ENCODE assay signal across 8 cellular contexts in the genomic region with DNA sequence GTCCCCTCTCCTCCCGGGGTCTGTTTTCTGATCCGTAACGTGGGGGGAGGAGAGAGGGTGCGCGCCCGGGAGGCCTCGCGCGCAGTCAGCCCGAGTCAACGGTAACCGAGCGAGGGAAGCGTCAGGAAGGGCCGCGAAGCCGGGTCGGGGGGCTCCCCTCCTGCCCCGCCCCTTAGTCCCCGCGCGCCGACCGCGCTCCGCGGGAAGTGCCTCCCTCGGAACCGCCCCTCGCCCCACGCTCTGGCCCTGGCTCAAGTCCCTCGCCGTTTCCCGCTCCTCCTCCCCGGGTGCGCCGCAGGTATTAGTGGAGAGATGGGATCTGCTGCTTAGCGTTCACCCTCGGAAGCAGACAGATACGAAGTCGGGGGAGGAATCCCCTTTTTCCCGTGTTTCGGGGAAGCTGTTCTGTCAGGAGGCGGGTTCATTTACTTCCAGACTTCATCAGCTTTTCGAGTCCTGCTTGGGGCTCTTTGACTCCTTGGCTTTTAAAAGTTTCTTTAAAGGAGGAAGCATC. TPM values are rescaled to one million over a fixed set of nuclear protein-coding genes. Genes with fewer than 3 reads are reported as not detected.
A peak's percentile ranks its signal among the peaks of the same experiment; 100 is the strongest.
DNase-seq lines count a peak whose midpoint lies in the region; ATAC-seq and TF ChIP-seq lines count a peak whose summit lies in the region.

No MANE protein-coding gene starts in this region.

- no peak for TF ChIP-seq CTCF in MCF 10A (IDR thresholded peaks at IDR 0.05; ENCODE audit: unreplicated experiment)

- H3K4me3 Mint-ChIP-seq in T-helper 17 cell (peak overlapping the region; percentile 98), MCF 10A (ENCODE audit: unreplicated experiment) (peak overlapping the region; percentile 95)

- CTCF ChIA-PET in MCF 10A (lab: Yijun Ruan, JAX), result interaction anchor here (0.6 to 3.1 kb wide), 3 partner anchors 32 to 610 kb away, joined by 3 to 20 read pairs (median 10); a partner anchor contains a TSS

- no peaks in the 10 kb centered on the region for H3K9me3 Mint-ChIP-seq in MCF 10A (ENCODE audit: unreplicated experiment)

- POLR2A ChIA-PET in MCF 10A (lab: Yijun Ruan, JAX), result interaction anchor here (0.6 to 3.6 kb wide), 14 partner anchors 11 to 1352 kb away, joined by 3 to 45 read pairs (median 6); a partner anchor contains a TSS

- H3K27ac Mint-ChIP-seq in T-helper 17 cell (peak overlapping the region; percentile 83), MCF 10A (ENCODE audit: low read depth, unreplicated experiment) (peak overlapping the region; percentile 99)

- H3K27me3 Mint-ChIP-seq in T-helper 17 cell (no peaks in the 10 kb centered on the region), MCF 10A (ENCODE audit: insufficient read depth, unreplicated experiment) (no peaks in the 10 kb centered on the region)

- H3K36me3 Mint-ChIP-seq in T-helper 17 cell (ENCODE audit: low read depth) (peaks cover 5% of the 10 kb centered on the region), MCF 10A (ENCODE audit: insufficient read depth, unreplicated experiment) (peaks cover 31% of the 10 kb centered on the region)

- H3K27me3 ChIP-seq in layer of hippocampus (ENCODE audit: control insufficient read depth, insufficient read depth, low read length), result no peaks in the 10 kb centered on the region

- peak overlapping the region; percentile 88 for H3K27ac ChIP-seq in layer of hippocampus (ENCODE audit: low read depth, low read length)

- DNase-seq in AG20443 (ENCODE audit: low spot score) (peak; percentile 58), T-helper 17 cell (peak; percentile 10 to 44 (median 40)), MCF 10A (ENCODE audit: unreplicated experiment) (peak; percentile 53), SKM-1 treated with dmso at 0.1 percent for 144 hours (lab: John Stamatoyannopoulos, UW; ENCODE audit: unreplicated experiment) (no peak)
- peak; percentile 36 to 46 for DNase-seq in stimulated activated CD4-positive, alpha-beta T cell treated with anti-CD3 and anti-CD28 coated beads, Interleukin-4, amount 100 ng/mL, for 48 hours (ENCODE audit: low read depth in 2 of 2)

- peaks cover 31% of the 10 kb centered on the region for H3K4me1 Mint-ChIP-seq in T-helper 17 cell
- H3K4me1 Mint-ChIP-seq in MCF 10A (ENCODE audit: insufficient read depth, unreplicated experiment), result peaks cover 21% of the 10 kb centered on the region

- intact Hi-C loops in MCF 10A (cut with micrococcal nuclease), result loop anchor here (2.0 to 5.0 kb wide), 2 partner anchors 33 to 67 kb away; a partner anchor contains a TSS

- H3K9me3 ChIP-seq in T-helper 17 cell (ENCODE audit: control insufficient read depth, low read length, poor library complexity, severe bottlenecking), result no peaks in the 10 kb centered on the region

- ATAC-seq in GM19035 (IDR thresholded peaks at IDR 0.05; ENCODE audit: unreplicated experiment), result peak; percentile 32
- ATAC-seq in HG03571 (IDR thresholded peaks at IDR 0.05; ENCODE audit: unreplicated experiment), result peak; percentile 8
- peak; percentile 1 for ATAC-seq in T-helper 17 cell

- no TSS peak for BruUV-seq in MCF 10A (replicated peaks; lab: Mats Ljungman, UMichigan)

RNA-seq across cellular contexts. Expression of a gene that starts 0.8 kb away (rescaled TPM):
- 100 to 1,000 TPM; 248 to 259 TPM for total RNA-seq in T-helper 17 cell
- 149 and 161 TPM in 2 replicates for total RNA-seq in MCF 10A (2022)

RNA-seq across cellular contexts. Expression of a gene that starts 32.4 kb away (rescaled TPM):
- total RNA-seq in T-helper 17 cell (100 to 1,000 TPM in 1 of 2 donors, 10 to 100 TPM in 1; 26.9 to 108 TPM), MCF 10A (2022) (8.3 and 11.5 TPM in 2 replicates)

RNA-seq across cellular contexts. Expression of a gene that starts 55.4 kb away (rescaled TPM):
- total RNA-seq in T-helper 17 cell (10 to 100 TPM; 81.6 to 90.1 TPM), MCF 10A (2022) (67.2 and 73.3 TPM in 2 replicates)

RNA-seq across cellular contexts. Expression of a gene that starts 56.9 kb away (rescaled TPM):
- total RNA-seq in T-helper 17 cell (1 to 10 TPM; 5.2 to 7.4 TPM), MCF 10A (2022) (0.15 TPM in 1 of 2 replicates, not detected in the other)
